ENCODE assay signal across 9 cellular contexts in the genomic region with DNA sequence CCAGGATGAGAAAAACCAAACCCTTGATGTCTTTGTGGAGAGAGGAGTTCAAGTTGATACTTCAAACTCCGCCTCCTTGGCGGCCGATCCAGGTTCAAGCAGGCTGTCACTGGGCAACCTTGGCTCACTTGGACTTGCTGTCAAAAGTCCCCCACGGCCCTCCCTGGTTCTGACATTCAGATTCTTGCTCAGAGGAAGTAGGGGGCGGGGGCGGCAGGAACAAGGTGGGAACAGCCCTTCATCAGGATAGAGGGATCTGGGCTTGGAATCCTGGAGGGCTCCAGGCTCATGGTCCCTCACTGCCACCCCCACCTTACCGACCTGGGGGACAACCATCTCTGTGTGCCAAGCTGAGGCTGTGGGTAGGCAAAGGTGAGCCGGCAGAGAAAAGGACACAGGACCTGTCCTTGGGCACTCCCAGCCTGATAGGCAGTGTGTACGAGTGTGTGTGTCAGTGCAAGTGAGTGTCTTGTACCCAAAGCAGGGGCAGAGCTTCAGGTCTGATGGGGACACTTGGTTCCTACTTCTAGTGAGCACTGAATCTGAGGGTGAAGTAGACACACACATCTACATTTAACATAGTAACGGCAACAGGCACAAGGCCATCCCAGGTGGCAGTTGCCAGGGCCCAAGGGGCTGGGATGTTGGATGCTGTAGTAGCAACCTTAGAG. TPM values are rescaled to one million over a fixed set of nuclear protein-coding genes. Genes with fewer than 3 reads are reported as not detected.
DNase-seq lines count a peak whose midpoint lies in the region; ATAC-seq and TF ChIP-seq lines count a peak whose summit lies in the region.
"Had no signal": no experiment of that assay in that cellular context is flagged by ENCODE, and none has a peak within 500 bp of the region (broad histone marks: within the 10 kb centered on the region; RNA-seq: fewer than 3 reads in every experiment).

No MANE protein-coding gene starts in this region.

- peak overlapping the region; percentile 99 for H3K4me2 ChIP-seq in SU-DHL-6 (ENCODE audit: low read depth, low read length, poor library complexity, severe bottlenecking)

- intact Hi-C loops in colonic mucosa (cut with DNase I): no loop called here

- H3K36me3 ChIP-seq in SU-DHL-6 (ENCODE audit: low read length) (peaks cover 20% of the 10 kb centered on the region), colonic mucosa (no peaks in the 10 kb centered on the region), rectal smooth muscle tissue (ENCODE audit: control insufficient read depth, insufficient read depth, low read length) (no peaks in the 10 kb centered on the region)

- peak overlapping the region; percentile 97 for H3K27ac ChIP-seq in SU-DHL-6 (ENCODE audit: low read depth, low read length)
- H3K27ac ChIP-seq in colonic mucosa: peak overlapping the region; percentile 88
- no peak overlapping the region for H3K27ac ChIP-seq in rectal smooth muscle tissue (ENCODE audit: low read depth, low read length)

- H4K20me1 ChIP-seq in SU-DHL-6 (ENCODE audit: low read depth, low read length): no peaks in the 10 kb centered on the region

- H3K9me3 ChIP-seq in SU-DHL-6 (ENCODE audit: insufficient read depth, low read length) (no peaks in the 10 kb centered on the region), colonic mucosa (no peaks in the 10 kb centered on the region)

- H3K4me1 ChIP-seq in colonic mucosa: no peaks in the 10 kb centered on the region
- peaks cover 15% of the 10 kb centered on the region for H3K4me1 ChIP-seq in rectal smooth muscle tissue (ENCODE audit: control insufficient read depth, insufficient read depth, low read length)

- H3K79me2 ChIP-seq in SU-DHL-6 (ENCODE audit: insufficient read depth, low read length): peaks cover 32% of the 10 kb centered on the region

- no peak for ATAC-seq in omental fat pad (ENCODE audit: low FRiP score)
- no peak for ATAC-seq in GM19397 (IDR thresholded peaks at IDR 0.05; ENCODE audit: unreplicated experiment)

- peaks cover 92% of the 10 kb centered on the region for H3F3A ChIP-seq in SU-DHL-6 (ENCODE audit: insufficient read depth)

- no peak overlapping the region for H2AFZ ChIP-seq in SU-DHL-6 (ENCODE audit: low read depth, low read length, severe bottlenecking)

- H3K4me3 ChIP-seq in GM12864 (ENCODE audit: low read depth, low read length) (peak overlapping the region; percentile 97), SU-DHL-6 (ENCODE audit: insufficient read depth, low read length, poor library complexity, severe bottlenecking) (peak overlapping the region; percentile 51), colonic mucosa (no peak overlapping the region), rectal smooth muscle tissue (ENCODE audit: low read length) (peak overlapping the region; percentile 38)

- TF ChIP-seq CTCF in GM12864 (IDR thresholded peaks at IDR 0.05; ENCODE audit: low read depth, low read length, missing control alignments) (no peak), SU-DHL-6 (IDR thresholded peaks at IDR 0.05; ENCODE audit: insufficient read depth, low read length, poor library complexity, severe bottlenecking) (no peak), colonic mucosa (IDR thresholded peaks at IDR 0.05) (no peak), omental fat pad (IDR thresholded peaks at IDR 0.05) (no peak)

- DNase-seq in GM12864 (ENCODE audit: low read depth) (no peak), colonic mucosa (no peak), omental fat pad (ENCODE audit: low spot score) (no peak), D341Med (ENCODE audit: low spot score) (no peak), nucleus accumbens (lab: John Stamatoyannopoulos, UW) (no peak)
- DNase-seq: SHP77 had no signal

- no peaks in the 10 kb centered on the region for H3K27me3 ChIP-seq in SU-DHL-6 (ENCODE audit: low read length)
- no peaks in the 10 kb centered on the region for H3K27me3 ChIP-seq in colonic mucosa
- no peaks in the 10 kb centered on the region for H3K27me3 ChIP-seq in rectal smooth muscle tissue (ENCODE audit: control insufficient read depth, insufficient read depth, low read length)

- peak overlapping the region; percentile 100 for H3K9ac ChIP-seq in SU-DHL-6 (ENCODE audit: low read length)
- peak overlapping the region; percentile 54 to 65 for H3K9ac ChIP-seq in colonic mucosa (ENCODE audit: low read depth in 2 of 2, low read length in 2 of 2)
- H3K9ac ChIP-seq in rectal smooth muscle tissue (ENCODE audit: low read length): peak overlapping the region; percentile 13

- H3K9me2 ChIP-seq in SU-DHL-6 (replicated peaks; ENCODE audit: insufficient read depth, low read length): no peaks in the 10 kb centered on the region

RNA-seq across cellular contexts. Expression of gene TSPOAP1, which starts 6.6 kb away (rescaled TPM):
- total RNA-seq in colonic mucosa (1 to 10 TPM; 3.7 to 5.4 TPM), omental fat pad (10 to 100 TPM in 1 of 4 donors, 1 to 10 TPM in 3; 1.9 to 13.6 (median 5.4) TPM)

RNA-seq across cellular contexts. Expression of gene SUPT4H1, which starts 16.8 kb away (rescaled TPM):
- total RNA-seq in colonic mucosa (10 to 100 TPM; 68.7 to 75.3 TPM), omental fat pad (10 to 100 TPM; 42.1 to 49.2 (median 47.3) TPM)

RNA-seq across cellular contexts. Expression of gene MPO, which starts 54.5 kb away (rescaled TPM):
- not detected for total RNA-seq in colonic mucosa
- under 1 TPM in 2 of 4 donors, not detected in 2; 0.19 to 0.84 TPM for total RNA-seq in omental fat pad

Comparison
In these comparisons a context has a peak if more than half of its experiments do, and no peak if none do; other contexts are left out.
1. H3K9ac ChIP-seq: peak in every context shown above with its lines; median percentile 100 in SU-DHL-6; 60 in colonic mucosa; 13 in rectal smooth muscle tissue.